Comparison of ENCODE assay signal across 38 cellular contexts in genomic region chr2:159850789-159851188, GRCh38. TPM values are rescaled to one million over a fixed set of nuclear protein-coding genes. Genes with fewer than 3 reads are reported as not detected.
"Had no signal": no experiment of that assay in that cellular context is flagged by ENCODE, and none has a peak within 500 bp of the region (broad histone marks: within the 10 kb centered on the region; RNA-seq: fewer than 3 reads in every experiment).

No MANE protein-coding gene starts in this region.

- FAIRE-seq: astrocyte, bronchial epithelial cell had no signal

- H3K4me1 Mint-ChIP-seq: activated naive CD4-positive, alpha-beta T cell treated with anti-CD3 and anti-CD28 coated beads, Interleukin-2, amount 10 ng/mL, durations not matched to agents 7 days and 5 days; activated naive CD4-positive, alpha-beta T cell treated with anti-CD3 and anti-CD28 coated beads, Interleukin-2, amount 50 U/mL, for 24 hours; activated naive CD8-positive, alpha-beta T cell treated with anti-CD3 and anti-CD28 coated beads for 36 hours; activated naive CD8-positive, alpha-beta T cell treated with anti-CD3 and anti-CD28 coated beads, Interleukin-2, amount 10 ng/mL, durations not matched to agents 7 days and 5 days; activated T-helper 17 cell treated with anti-CD3 and anti-CD28 coated beads, Interleukin-2, amount 50 U/mL, for 72 hours; brain; central memory CD8-positive, alpha-beta T cell had no signal

- H3K27ac ChIP-seq: adrenal gland, ascending aorta, body of pancreas, brain microvascular endothelial cell, breast epithelium, cardiac muscle cell had no signal

- H3K36me3 Mint-ChIP-seq: brain had no signal

- H3K4me1 ChIP-seq: adrenal gland, ascending aorta, breast epithelium had no signal

- H3K4me3 ChIP-seq: adrenal gland, ascending aorta, body of pancreas, breast epithelium, cardiac muscle cell had no signal

- H3K27ac Mint-ChIP-seq: activated naive CD4-positive, alpha-beta T cell treated with anti-CD3 and anti-CD28 coated beads for 36 hours; activated naive CD4-positive, alpha-beta T cell treated with anti-CD3 and anti-CD28 coated beads, Interleukin-2, amount 10 ng/mL, durations not matched to agents 7 days and 5 days; activated naive CD4-positive, alpha-beta T cell treated with anti-CD3 and anti-CD28 coated beads, Interleukin-2, amount 50 U/mL, for 24 hours; activated naive CD4-positive, alpha-beta T cell treated with anti-CD3 and anti-CD28 coated beads, Interleukin-2, amount 50 U/mL, for 72 hours; activated naive CD8-positive, alpha-beta T cell; activated naive CD8-positive, alpha-beta T cell treated with anti-CD3 and anti-CD28 coated beads for 36 hours; activated naive CD8-positive, alpha-beta T cell treated with anti-CD3 and anti-CD28 coated beads, Interleukin-2, amount 10 ng/mL, durations not matched to agents 7 days and 5 days; activated T-cell treated with anti-CD3 and anti-CD28 coated beads, Interleukin-2, amount 50 U/mL, for 24 hours; activated T-helper 1 cell treated with anti-CD3 and anti-CD28 coated beads, Interleukin-12 subunit alpha, Interleukin-12 subunit beta, Interleukin-2, Interleukin-4 antibody, amounts not matched to agents 30 ng/mL and 10 ng/mL and 1 ng/mL, durations not matched to agents 14 hours and 24 hours and 36 hours; activated T-helper 17 cell treated with anti-CD3 and anti-CD28 coated beads, Interleukin-2, amount 50 U/mL, for 72 hours; activated T-helper 2 cell treated with anti-CD3 and anti-CD28 coated beads, Interferon-gamma antibody, Interleukin-2, Interleukin-4, amounts not matched to agents 10 μg/mL and 5 μg/mL and 100 μg/mL, durations not matched to agents 14 hours and 24 hours and 36 hours had no signal

- ATAC-seq: activated naive CD4-positive, alpha-beta T cell treated with anti-CD3 and anti-CD28 coated beads, Interleukin-2, amount 50 U/mL, for 72 hours; activated T-cell treated with anti-CD3 and anti-CD28 coated beads, Interleukin-2, amount 50 U/mL, for 4 hours; activated T-helper 17 cell treated with anti-CD3 and anti-CD28 coated beads, Interleukin-2, amount 50 U/mL, for 72 hours; body of pancreas had no signal

- H3K4me3 Mint-ChIP-seq: activated naive CD4-positive, alpha-beta T cell treated with anti-CD3 and anti-CD28 coated beads for 36 hours; activated naive CD4-positive, alpha-beta T cell treated with anti-CD3 and anti-CD28 coated beads, Interleukin-2, amount 10 ng/mL, durations not matched to agents 7 days and 5 days; activated naive CD4-positive, alpha-beta T cell treated with anti-CD3 and anti-CD28 coated beads, Interleukin-2, amount 50 U/mL, for 24 hours; activated naive CD8-positive, alpha-beta T cell; activated naive CD8-positive, alpha-beta T cell treated with anti-CD3 and anti-CD28 coated beads for 36 hours; activated naive CD8-positive, alpha-beta T cell treated with anti-CD3 and anti-CD28 coated beads, Interleukin-2, amount 10 ng/mL, durations not matched to agents 7 days and 5 days; activated T-cell treated with anti-CD3 and anti-CD28 coated beads, Interleukin-2, amount 50 U/mL, for 24 hours; activated T-cell treated with anti-CD3 and anti-CD28 coated beads, Interleukin-2, amount 50 U/mL, for 4 hours; activated T-helper 1 cell treated with anti-CD3 and anti-CD28 coated beads, Interleukin-12 subunit alpha, Interleukin-12 subunit beta, Interleukin-2, Interleukin-4 antibody, amounts not matched to agents 30 ng/mL and 10 ng/mL and 1 ng/mL, durations not matched to agents 14 hours and 24 hours and 36 hours; activated T-helper 17 cell treated with anti-CD3 and anti-CD28 coated beads, Interleukin-2, amount 50 U/mL, for 72 hours; brain; central memory CD8-positive, alpha-beta T cell had no signal

- H3K9me3 Mint-ChIP-seq: activated naive CD4-positive, alpha-beta T cell treated with anti-CD3 and anti-CD28 coated beads for 36 hours; activated naive CD4-positive, alpha-beta T cell treated with anti-CD3 and anti-CD28 coated beads, Interleukin-2, amount 10 ng/mL, durations not matched to agents 7 days and 5 days; activated naive CD4-positive, alpha-beta T cell treated with anti-CD3 and anti-CD28 coated beads, Interleukin-2, amount 50 U/mL, for 24 hours; activated naive CD4-positive, alpha-beta T cell treated with anti-CD3 and anti-CD28 coated beads, Interleukin-2, amount 50 U/mL, for 72 hours; activated naive CD8-positive, alpha-beta T cell treated with anti-CD3 and anti-CD28 coated beads for 36 hours; activated naive CD8-positive, alpha-beta T cell treated with anti-CD3 and anti-CD28 coated beads, Interleukin-2, amount 10 ng/mL, durations not matched to agents 7 days and 5 days; activated T-cell treated with anti-CD3 and anti-CD28 coated beads, Interleukin-2, amount 50 U/mL, for 24 hours; activated T-cell treated with anti-CD3 and anti-CD28 coated beads, Interleukin-2, amount 50 U/mL, for 4 hours; activated T-helper 1 cell treated with anti-CD3 and anti-CD28 coated beads, Interleukin-12 subunit alpha, Interleukin-12 subunit beta, Interleukin-2, Interleukin-4 antibody, amounts not matched to agents 30 ng/mL and 10 ng/mL and 1 ng/mL, durations not matched to agents 14 hours and 24 hours and 36 hours; activated T-helper 17 cell treated with anti-CD3 and anti-CD28 coated beads, Interleukin-2, amount 50 U/mL, for 72 hours; activated T-helper 2 cell treated with anti-CD3 and anti-CD28 coated beads, Interferon-gamma antibody, Interleukin-2, Interleukin-4, amounts not matched to agents 10 μg/mL and 5 μg/mL and 100 μg/mL, durations not matched to agents 14 hours and 24 hours and 36 hours; brain; central memory CD8-positive, alpha-beta T cell had no signal

- H3K27me3 Mint-ChIP-seq: activated naive CD4-positive, alpha-beta T cell treated with anti-CD3 and anti-CD28 coated beads, Interleukin-2, amount 10 ng/mL, durations not matched to agents 7 days and 5 days; activated naive CD4-positive, alpha-beta T cell treated with anti-CD3 and anti-CD28 coated beads, Interleukin-2, amount 50 U/mL, for 24 hours; activated naive CD8-positive, alpha-beta T cell; activated naive CD8-positive, alpha-beta T cell treated with anti-CD3 and anti-CD28 coated beads for 36 hours; activated naive CD8-positive, alpha-beta T cell treated with anti-CD3 and anti-CD28 coated beads, Interleukin-2, amount 10 ng/mL, durations not matched to agents 7 days and 5 days; activated T-cell treated with anti-CD3 and anti-CD28 coated beads, Interleukin-2, amount 50 U/mL, for 24 hours; activated T-helper 17 cell treated with anti-CD3 and anti-CD28 coated beads, Interleukin-2, amount 50 U/mL, for 72 hours; brain; central memory CD8-positive, alpha-beta T cell had no signal

- H3K27me3 ChIP-seq: adrenal gland, ascending aorta, body of pancreas, brain microvascular endothelial cell, breast epithelium, cardiac muscle cell had no signal

- H3K9me3 ChIP-seq: adrenal gland, ascending aorta, body of pancreas, breast epithelium had no signal

- H3K36me3 ChIP-seq: adrenal gland, ascending aorta, brain microvascular endothelial cell, breast epithelium, cardiac muscle cell had no signal

- DNase-seq: activated effector memory CD4-positive, alpha-beta T cell treated with anti-CD3 and anti-CD28 coated beads, Interleukin-2, amount 50 U/mL, for 16 hours; activated effector memory CD4-positive, alpha-beta T cell treated with Interleukin-2 at 50 U/mL for 16 hours; activated gamma-delta T cell; activated gamma-delta T cell treated with Interleukin-2 at 50 U/mL for 16 hours; activated naive CD4-positive, alpha-beta T cell; activated naive CD4-positive, alpha-beta T cell treated with anti-CD3 and anti-CD28 coated beads for 36 hours; activated naive CD4-positive, alpha-beta T cell treated with anti-CD3 and anti-CD28 coated beads, Interleukin-2, amount 10 ng/mL, durations not matched to agents 7 days and 5 days; activated naive CD4-positive, alpha-beta T cell treated with anti-CD3 and anti-CD28 coated beads, Interleukin-2, amount 50 U/mL, for 16 hours; activated naive CD4-positive, alpha-beta T cell treated with Interleukin-2 at 50 U/mL for 16 hours; activated naive CD8-positive, alpha-beta T cell treated with anti-CD3 and anti-CD28 coated beads for 36 hours; activated naive CD8-positive, alpha-beta T cell treated with anti-CD3 and anti-CD28 coated beads, Interleukin-2, amount 10 ng/mL, durations not matched to agents 7 days and 5 days; activated T-cell treated with anti-CD3 and anti-CD28 coated beads, Interleukin-2, amount 50 U/mL, for 1 hour; activated T-cell treated with anti-CD3 and anti-CD28 coated beads, Interleukin-2, amount 50 U/mL, for 24 hours; activated T-cell treated with anti-CD3 and anti-CD28 coated beads, Interleukin-2, amount 50 U/mL, for 4 hours; activated T-cell treated with anti-CD3 and anti-CD28 coated beads, Interleukin-2, amount 50 U/mL, for 48 hours; adrenal gland; amniotic stem cell; amygdala; anterior cingulate cortex; aorta; body of pancreas; brain microvascular endothelial cell; caudate nucleus; central memory CD4-positive, alpha-beta T cell; cerebellar nuclear complex had no signal

RNA-seq across cellular contexts. Expression of gene LY75, which starts 53.8 kb away (rescaled TPM):
- polyA plus RNA-seq: cardiac muscle cell had no signal
